ENCODE assay signal across 7 cellular contexts in genomic region chr7:103199169-103199568, GRCh38. TPM values are rescaled to one million over a fixed set of nuclear protein-coding genes. Genes with fewer than 3 reads are reported as not detected.
A peak's percentile ranks its signal among the peaks of the same experiment; 100 is the strongest.
DNase-seq lines count a peak whose midpoint lies in the region; ATAC-seq and TF ChIP-seq lines count a peak whose summit lies in the region.
"Not testable (repeated sequence)": the region's sequence is repeated elsewhere in the genome, so short reads cannot be mapped to it uniquely, and the experiment has no call there.

No MANE protein-coding gene starts in this region.

- H3K36me3 Mint-ChIP-seq in Calu3 (ENCODE audit: insufficient read depth, unreplicated experiment); MCF 10A (ENCODE audit: insufficient read depth, unreplicated experiment): not testable (repeated sequence)

- H3K79me2 ChIP-seq in SK-N-SH (ENCODE audit: insufficient read depth) = not testable (repeated sequence)

- 63% methylated on average over 3 of the region's 3 CpGs for WGBS in SK-N-SH (ENCODE audit: low lambda C conversion rate)

- H3K4me3 Mint-ChIP-seq in Calu3 (ENCODE audit: low read depth, unreplicated experiment); MCF 10A (ENCODE audit: unreplicated experiment): not testable (repeated sequence)

- H3K9me3 Mint-ChIP-seq in Calu3 (ENCODE audit: low read depth, unreplicated experiment); MCF 10A (ENCODE audit: unreplicated experiment): not testable (repeated sequence)

- not testable (repeated sequence) for BruUV-seq in Calu3 (replicated peaks; lab: Mats Ljungman, UMichigan); MCF 10A (replicated peaks; lab: Mats Ljungman, UMichigan)

- not testable (repeated sequence) for H4K20me1 ChIP-seq in SK-N-SH (ENCODE audit: insufficient read depth)

- DNase-seq in Calu3 (peak; percentile 13), HCEC 1CT (peak; percentile 10), NCI-H226 (peak; percentile 55), MCF 10A (ENCODE audit: unreplicated experiment) (peak; percentile 39), kidney epithelial cell (ENCODE audit: low read depth) (peak; percentile 47)
- DNase-seq in SK-N-SH = not testable (repeated sequence)

- not testable (repeated sequence) for TF ChIP-seq RAD21 in SK-N-SH (IDR thresholded peaks at IDR 0.05; ENCODE audit: low read length)

- not testable (repeated sequence) for H3K36me3 ChIP-seq in SK-N-SH (replicated peaks in 1 of 2; ENCODE audit: control insufficient read depth in 1 of 2, insufficient read depth in 2 of 2, low read length in 1 of 2); kidney epithelial cell (ENCODE audit: control insufficient read depth, insufficient read depth, low read length)

- not testable (repeated sequence) for TF ChIP-seq EP300 in SK-N-SH (IDR thresholded peaks at IDR 0.05; ENCODE audit: borderline replicate concordance in 1 of 2, low read depth in 1 of 2, low read length in 1 of 2)

- H2AFZ ChIP-seq in SK-N-SH (ENCODE audit: low read depth) = not testable (repeated sequence)

- H3K4me1 ChIP-seq in SK-N-SH (ENCODE audit: control insufficient read depth in 1 of 2, insufficient read depth in 2 of 2, low read depth in 1 of 2, low read length in 1 of 2) = not testable (repeated sequence)

- H3K27me3 ChIP-seq in SK-N-SH (ENCODE audit: insufficient read depth); kidney epithelial cell (ENCODE audit: control insufficient read depth, insufficient read depth, low read length): not testable (repeated sequence)

- not testable (repeated sequence) for H3K27me3 Mint-ChIP-seq in Calu3 (ENCODE audit: unreplicated experiment); MCF 10A (ENCODE audit: insufficient read depth, unreplicated experiment)

- not testable (repeated sequence) for H3K9me2 ChIP-seq in SK-N-SH

- peak; percentile 59 for ATAC-seq in esophagus mucosa

- H3K27ac ChIP-seq in SK-N-SH (ENCODE audit: low read depth in 2 of 2, low read length in 1 of 2) = not testable (repeated sequence)

- H3K4me2 ChIP-seq in SK-N-SH = not testable (repeated sequence)

- TF ChIP-seq CTCF in Calu3 (IDR thresholded peaks at IDR 0.05; ENCODE audit: unreplicated experiment); SK-N-SH (IDR thresholded peaks at IDR 0.05); MCF 10A (IDR thresholded peaks at IDR 0.05; ENCODE audit: unreplicated experiment); kidney epithelial cell (IDR thresholded peaks at IDR 0.05; ENCODE audit: insufficient read depth, low read length, poor library complexity, severe bottlenecking): not testable (repeated sequence)

- peak overlapping the region; percentile 37 for H3K27ac Mint-ChIP-seq in Calu3 (ENCODE audit: unreplicated experiment)
- H3K27ac Mint-ChIP-seq in MCF 10A (ENCODE audit: low read depth, unreplicated experiment) = not testable (repeated sequence)

- H3F3A ChIP-seq in SK-N-SH (replicated peaks; ENCODE audit: insufficient read depth) = not testable (repeated sequence)

- CTCF ChIA-PET in Calu3 (lab: Charles Lee); SK-N-SH (lab: Yijun Ruan, JAX); MCF 10A (lab: Yijun Ruan, JAX): not testable (repeated sequence)

- H3K4me1 Mint-ChIP-seq in Calu3 (ENCODE audit: low read depth, unreplicated experiment) = peaks cover 13% of the 10 kb centered on the region
- not testable (repeated sequence) for H3K4me1 Mint-ChIP-seq in MCF 10A (ENCODE audit: insufficient read depth, unreplicated experiment)

- POLR2A ChIA-PET in SK-N-SH (lab: Yijun Ruan, JAX); MCF 10A (lab: Yijun Ruan, JAX): not testable (repeated sequence)

- intact Hi-C loops in Calu3 (cut with micrococcal nuclease; ENCODE audit: unreplicated experiment); MCF 10A (cut with micrococcal nuclease): not testable (repeated sequence)

- not testable (repeated sequence) for H3K9me3 ChIP-seq in SK-N-SH

- not testable (repeated sequence) for H3K9ac ChIP-seq in SK-N-SH

- not testable (repeated sequence) for H3K4me3 ChIP-seq in SK-N-SH (ENCODE audit: low read depth in 2 of 2, low read length in 1 of 2); kidney epithelial cell (ENCODE audit: low read depth, low read length)

TF ChIP-seq in SK-N-SH, 30 proteins besides CTCF, POLR2A, EP300 and RAD21:
- TF ChIP-seq FOSL2 (IDR thresholded peaks at IDR 0.05; ENCODE audit: borderline replicate concordance, low read depth) (peak; percentile 57), JUND (IDR thresholded peaks at IDR 0.05) (peak; percentile 22; the same call in 1 of the 2 replicates)

RNA-seq across cellular contexts. Expression of gene NAPEPLD, which starts 50.3 kb away (rescaled TPM):
- 25.9 and 28.6 TPM in 2 replicates for total RNA-seq in Calu3 (2022)
- polyA plus RNA-seq in SK-N-SH (2012; rRNA removed) = 4.6 and 5.4 TPM in 2 replicates
- 4.3 and 4.5 TPM in 2 replicates for polyA plus RNA-seq in SK-N-SH (2012; cell fraction: cytosol; rRNA removed)
- 8.3 and 19.1 TPM in 2 replicates for polyA plus RNA-seq in SK-N-SH (2012; cell fraction: nucleus; rRNA removed)
- 5.8 and 6.1 TPM in 2 replicates for total RNA-seq in MCF 10A (2022)
- total RNA-seq in esophagus mucosa = 3.3 TPM
- 7.3 and 9.6 TPM in 2 replicates for total RNA-seq in kidney epithelial cell
